In the genomic region with DNA sequence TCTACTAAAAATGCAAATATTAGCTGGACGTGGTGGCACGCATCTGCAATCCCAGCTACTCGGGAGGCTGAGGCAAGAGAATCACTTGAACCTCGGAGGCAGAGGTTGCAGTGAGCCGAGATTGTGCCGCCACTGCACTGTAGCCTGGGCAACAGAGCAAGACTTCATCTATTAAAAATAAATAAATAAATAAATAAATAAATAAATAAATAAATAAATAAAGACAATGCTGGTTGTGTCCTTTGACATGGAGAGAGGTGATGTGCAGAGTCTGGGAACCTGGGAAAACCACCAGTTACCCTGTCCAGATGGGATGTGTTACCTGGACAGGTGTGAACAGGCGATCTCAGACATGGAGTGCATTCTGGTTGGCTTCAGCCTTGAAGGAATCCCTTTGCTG, we compare ENCODE assay signal across 1 cellular context.
TF ChIP-seq lines count a peak whose summit lies in the region.

No MANE protein-coding gene starts in this region.

TF ChIP-seq in HEK293, 187 proteins besides CTCF, POLR2A, EP300 and RAD21 (continued from another document):
- TF ChIP-seq ZNF274 (IDR thresholded peaks at IDR 0.05; ENCODE audit: low read length) (no peak), ZNF274 (tag by site-specific recombination; IDR thresholded peaks at IDR 0.05; ENCODE audit: borderline replicate concordance) (no peak), GLIS2 (tag by site-specific recombination; IDR thresholded peaks at IDR 0.05) (no peak), ZNF433 (tag by site-specific recombination; IDR thresholded peaks at IDR 0.05; ENCODE audit: low read depth) (no peak), ZNF830 (tag by site-specific recombination; IDR thresholded peaks at IDR 0.05; ENCODE audit: low read depth) (no peak), ZNF654 (tag by site-specific recombination; IDR thresholded peaks at IDR 0.05; ENCODE audit: low read depth) (peak; percentile 21; the same call in 1 of the 2 replicates), ATF2 (tag by site-specific recombination; IDR thresholded peaks at IDR 0.05; ENCODE audit: low read depth) (no peak), ZNF140 (tag by site-specific recombination; IDR thresholded peaks at IDR 0.05) (no peak; the same call in 1 of the 2 replicates), ZNF19 (tag by site-specific recombination; IDR thresholded peaks at IDR 0.05; ENCODE audit: low read depth) (no peak), ZNF768 (tag by site-specific recombination; IDR thresholded peaks at IDR 0.05) (no peak), HOXD13 (CRISPR knock-in tag; IDR thresholded peaks at IDR 0.05; ENCODE audit: borderline replicate concordance) (no peak), ZXDB (tag by site-specific recombination; IDR thresholded peaks at IDR 0.05) (peak; percentile 45; the same call in 1 of the 2 replicates), FEZF1 (tag by site-specific recombination; IDR thresholded peaks at IDR 0.05) (no peak), GLI4 (tag by site-specific recombination; IDR thresholded peaks at IDR 0.05) (no peak), ZNF501 (tag by site-specific recombination; IDR thresholded peaks at IDR 0.05) (no peak), ZNF37A (tag by site-specific recombination; IDR thresholded peaks at IDR 0.05) (no peak), PRDM6 (tag by site-specific recombination; IDR thresholded peaks at IDR 0.05) (no peak), ZNF2 (tag by site-specific recombination; IDR thresholded peaks at IDR 0.05) (no peak), ZNF23 (tag by site-specific recombination; IDR thresholded peaks at IDR 0.05; ENCODE audit: borderline replicate concordance) (no peak), ZNF426 (tag by site-specific recombination; IDR thresholded peaks at IDR 0.05) (peak; percentile 67), KLF8 (tag by site-specific recombination; IDR thresholded peaks at IDR 0.05) (no peak), SP2 (tag by site-specific recombination; IDR thresholded peaks at IDR 0.05) (no peak)
- TF ChIP-seq, protein P1, sequence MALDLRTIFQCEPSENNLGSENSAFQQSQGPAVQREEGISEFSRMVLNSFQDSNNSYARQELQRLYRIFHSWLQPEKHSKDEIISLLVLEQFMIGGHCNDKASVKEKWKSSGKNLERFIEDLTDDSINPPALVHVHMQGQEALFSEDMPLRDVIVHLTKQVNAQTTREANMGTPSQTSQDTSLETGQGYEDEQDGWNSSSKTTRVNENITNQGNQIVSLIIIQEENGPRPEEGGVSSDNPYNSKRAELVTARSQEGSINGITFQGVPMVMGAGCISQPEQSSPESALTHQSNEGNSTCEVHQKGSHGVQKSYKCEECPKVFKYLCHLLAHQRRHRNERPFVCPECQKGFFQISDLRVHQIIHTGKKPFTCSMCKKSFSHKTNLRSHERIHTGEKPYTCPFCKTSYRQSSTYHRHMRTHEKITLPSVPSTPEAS (tag by site-specific recombination; IDR thresholded peaks at IDR 0.05) = no peak
